ENCODE assay signal across 8 cellular contexts in the genomic region with DNA sequence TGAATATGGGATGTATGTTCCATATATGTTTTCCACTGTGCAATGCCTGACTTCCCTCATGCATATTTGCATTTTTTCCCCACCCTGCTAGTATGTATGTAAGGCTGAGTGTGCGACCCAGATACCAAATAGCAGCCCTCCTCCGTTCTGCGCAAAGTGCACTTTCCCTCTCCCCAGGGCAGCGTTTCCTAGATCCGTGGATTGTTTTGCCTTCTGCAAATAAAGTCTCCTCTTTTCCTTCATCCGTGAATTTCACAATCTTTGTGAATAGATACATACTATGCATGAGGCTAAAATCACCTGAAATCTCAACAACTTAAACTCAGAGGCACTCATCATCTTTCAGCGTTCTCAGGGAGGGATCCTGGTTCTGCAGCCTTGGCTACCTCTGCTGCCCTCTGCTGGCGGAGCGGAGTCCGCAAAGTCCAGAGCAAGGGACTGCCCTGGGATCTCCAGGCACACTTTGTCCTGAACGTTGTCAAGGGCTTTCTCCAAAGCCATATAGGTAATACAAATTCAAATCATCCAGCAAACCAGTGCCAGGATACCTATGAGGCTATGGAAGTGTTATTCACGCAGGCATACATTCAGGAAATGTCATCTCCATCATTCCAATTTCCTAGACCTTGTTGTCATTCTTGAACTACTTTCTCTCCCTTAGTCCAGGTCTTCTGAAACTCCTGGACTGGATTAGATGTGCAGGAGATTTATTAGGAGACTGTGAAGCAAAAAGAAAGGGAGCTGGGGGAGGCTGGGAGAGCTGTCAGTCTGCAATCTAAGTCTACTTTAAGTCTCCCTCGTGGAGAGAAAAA. TPM values are rescaled to one million over a fixed set of nuclear protein-coding genes. Genes with fewer than 3 reads are reported as not detected.
DNase-seq lines count a peak whose midpoint lies in the region; ATAC-seq and TF ChIP-seq lines count a peak whose summit lies in the region.

No MANE protein-coding gene starts in this region.

- H3K4me3 ChIP-seq in OCI-LY3 (ENCODE audit: low read length): no peak overlapping the region
- no peak overlapping the region for H3K4me3 ChIP-seq in fibroblast of mammary gland (ENCODE audit: control insufficient read depth, low read depth, low read length)
- H3K4me3 ChIP-seq in neuronal stem cell (ENCODE audit: low read length in 2 of 2): no peak overlapping the region
- H3K4me3 ChIP-seq in stomach: no peak overlapping the region

- DNase-seq in CMK (ENCODE audit: low read depth) (peak; percentile 9), activated T-cell treated with anti-CD3 and anti-CD28 coated beads for 48 hours (ENCODE audit: low read depth) (peak; percentile 72), fibroblast of mammary gland (ENCODE audit: low read depth) (peak; percentile 61), neuronal stem cell (ENCODE audit: low spot score) (peak; percentile 52), stomach (peak; percentile 83)

- H3K27me3 ChIP-seq in OCI-LY3 (ENCODE audit: low read depth, low read length): peaks cover 18% of the 10 kb centered on the region
- peaks cover 0 to 3% (median 0%) of the 10 kb centered on the region in 3 experiments for H3K27me3 ChIP-seq in neuronal stem cell (ENCODE audit: control insufficient read depth in 3 of 3, insufficient read depth in 3 of 3, low read depth in 1 of 3, low read length in 3 of 3)
- peaks cover 0 to 11% (median 6%) of the 10 kb centered on the region in 3 donors for H3K27me3 ChIP-seq in stomach

- no peaks in the 10 kb centered on the region for H3K36me3 ChIP-seq in OCI-LY3 (replicated peaks; ENCODE audit: low read depth, low read length)
- H3K36me3 ChIP-seq in neuronal stem cell (replicated peaks in 1 of 2; ENCODE audit: control insufficient read depth in 2 of 2, insufficient read depth in 2 of 2, low read length in 2 of 2): no peaks in the 10 kb centered on the region
- H3K36me3 ChIP-seq in stomach: no peaks in the 10 kb centered on the region

- H2BK5ac ChIP-seq in neuronal stem cell (ENCODE audit: low read length): no peak overlapping the region

- no peak overlapping the region for H3K23ac ChIP-seq in neuronal stem cell (ENCODE audit: low read depth, low read length, poor library complexity)

- intact Hi-C loops in stomach (cut with DNase I; ENCODE audit: low total_unique reads): no loop called here

- H4K91ac ChIP-seq in neuronal stem cell (ENCODE audit: low read depth, low read length, poor library complexity): no peak overlapping the region

- H2AK5ac ChIP-seq in neuronal stem cell (ENCODE audit: low read depth, low read length): no peak overlapping the region

- no peak overlapping the region for H3K18ac ChIP-seq in neuronal stem cell (ENCODE audit: low read length)

- H3K4me2 ChIP-seq in OCI-LY3 (ENCODE audit: low read length) (no peak overlapping the region), neuronal stem cell (ENCODE audit: insufficient read depth, low read length, poor library complexity, severe bottlenecking) (no peak overlapping the region)

- TF ChIP-seq EP300 in stomach (IDR thresholded peaks at IDR 0.05): no peak

- H3K27ac ChIP-seq in OCI-LY3 (ENCODE audit: low read length) (no peak overlapping the region), neuronal stem cell (replicated peaks; ENCODE audit: low read length) (no peak overlapping the region), stomach (no peak overlapping the region)

- ATAC-seq in GM19043 (IDR thresholded peaks at IDR 0.05; ENCODE audit: low read depth, unreplicated experiment) (peak; percentile 93), HG03354 (IDR thresholded peaks at IDR 0.05; ENCODE audit: poor library complexity, severe bottlenecking, unreplicated experiment) (peak; percentile 95)

- H2BK12ac ChIP-seq in neuronal stem cell (ENCODE audit: low read length): no peak overlapping the region

- TF ChIP-seq CTCF in OCI-LY3 (IDR thresholded peaks at IDR 0.05; ENCODE audit: low read depth, low read length): peak; percentile 99
- peak; percentile 99 for TF ChIP-seq CTCF in fibroblast of mammary gland (conservative IDR thresholded peaks at IDR 0.05; ENCODE audit: control insufficient read depth, insufficient read depth, low read depth, low read length)
- peak in 5 of 7 experiments; percentile 75 to 87 (median 84) for TF ChIP-seq CTCF in stomach (IDR thresholded peaks at IDR 0.05)

- no peak overlapping the region for H3K9ac ChIP-seq in OCI-LY3 (ENCODE audit: low read length)
- no peak overlapping the region for H3K9ac ChIP-seq in neuronal stem cell (ENCODE audit: low read depth, low read length, poor library complexity)

- no peak overlapping the region for H2BK15ac ChIP-seq in neuronal stem cell (ENCODE audit: low read length)

- no peak overlapping the region for H3K4ac ChIP-seq in neuronal stem cell (ENCODE audit: low read length)

- H4K8ac ChIP-seq in neuronal stem cell (ENCODE audit: low read depth, low read length): no peak overlapping the region

- H4K20me1 ChIP-seq in OCI-LY3 (ENCODE audit: insufficient read depth, low read length): no peaks in the 10 kb centered on the region

- no peak overlapping the region for H3K14ac ChIP-seq in neuronal stem cell (ENCODE audit: low read length)

- H2AFZ ChIP-seq in OCI-LY3 (ENCODE audit: low read depth, low read length) (peak overlapping the region; percentile 49; the same call in 1 of the 2 replicates), neuronal stem cell (ENCODE audit: low read length) (no peak overlapping the region)

- TF ChIP-seq POLR2A in stomach (IDR thresholded peaks at IDR 0.05): no peak

- H3K9me3 ChIP-seq in OCI-LY3 (ENCODE audit: insufficient read depth, low read length): no peaks in the 10 kb centered on the region
- no peaks in the 10 kb centered on the region for H3K9me3 ChIP-seq in neuronal stem cell (replicated peaks in 1 of 2; ENCODE audit: control insufficient read depth in 2 of 2, insufficient read depth in 1 of 2, low read depth in 1 of 2, low read length in 2 of 2)
- H3K9me3 ChIP-seq in stomach: no peaks in the 10 kb centered on the region

- H3K79me1 ChIP-seq in neuronal stem cell (ENCODE audit: low read depth, low read length): no peaks in the 10 kb centered on the region

- WGBS in neuronal stem cell (ENCODE audit: extremely low coverage in 2 of 2, insufficient read length in 2 of 2, insufficient replicate concordance in 1 of 2), 2 donors: no CpG with 5 or more reads among the region's 13 CpGs
- 39 to 41% (median 40%) methylated on average over 13 of the region's 13 CpGs for WGBS in stomach, 5 donors

- no peak overlapping the region for H2BK120ac ChIP-seq in neuronal stem cell (ENCODE audit: low read depth, low read length)

- H3K79me2 ChIP-seq in OCI-LY3 (ENCODE audit: low read length): no peaks in the 10 kb centered on the region

- H3K4me1 ChIP-seq in OCI-LY3 (ENCODE audit: low read length) (no peaks in the 10 kb centered on the region), neuronal stem cell (ENCODE audit: control insufficient read depth in 2 of 2, insufficient read depth in 1 of 2, low read depth in 1 of 2, low read length in 2 of 2) (no peaks in the 10 kb centered on the region), stomach (peaks cover 0 to 36% (median 15%) of the 10 kb centered on the region in 4 donors)

RNA-seq across cellular contexts. Expression of a gene that starts 53.1 kb away (rescaled TPM):
- polyA plus RNA-seq in neuronal stem cell (2013, experiment 1 of 2): 0.33 TPM
- polyA plus RNA-seq in neuronal stem cell (2013, experiment 2 of 2): 0.15 TPM
- total RNA-seq in stomach: 1 to 10 TPM in 1 of 5 donors, not detected in 4; 3.9 TPM
- polyA plus RNA-seq in stomach: under 1 TPM; 0.25 to 0.92 (median 0.28) TPM

RNA-seq across cellular contexts. Expression of a gene that starts 56.2 kb away (rescaled TPM):
- 0.26 TPM for polyA plus RNA-seq in neuronal stem cell (2013, experiment 1 of 2)
- 0.14 TPM for polyA plus RNA-seq in neuronal stem cell (2013, experiment 2 of 2)
- total RNA-seq in stomach: not detected
- not detected for polyA plus RNA-seq in stomach

Comparison
In these comparisons a context has a peak if more than half of its experiments do, and no peak if none do; other contexts are left out.
1. DNase-seq: peak in every context shown above with its lines; median percentile 83 in stomach; 72 in activated T-cell treated with anti-CD3 and anti-CD28 coated beads for 48 hours; 61 in fibroblast of mammary gland; 52 in neuronal stem cell; 9 in CMK.